In genomic region chr16:67482260-67482924, GRCh38 we compare ENCODE assay signal across 9 cellular contexts. TPM values are rescaled to one million over a fixed set of nuclear protein-coding genes. Genes with fewer than 3 reads are reported as not detected.
DNase-seq lines count a peak whose midpoint lies in the region; ATAC-seq and TF ChIP-seq lines count a peak whose summit lies in the region.
"Had no signal": no experiment of that assay in that cellular context is flagged by ENCODE, and none has a peak within 500 bp of the region (broad histone marks: within the 10 kb centered on the region; RNA-seq: fewer than 3 reads in every experiment).

No MANE protein-coding gene starts in this region.

- RAD21 ChIA-PET in HCT116 (lab: Charles Lee; ENCODE audit: low non-redundant PET in 1 of 2, low total read pairs in 2 of 2, uncharacterized antibody in 2 of 2, unreplicated experiment in 2 of 2), result no interaction called here

- intact Hi-C loops in HCT116 (cut with micrococcal nuclease), result no loop called here

- TF ChIP-seq CTCF in HCT116 (IDR thresholded peaks at IDR 0.05 in 2 of 3, conservative IDR thresholded peaks at IDR 0.05 in 1 of 3; ENCODE audit: borderline replicate concordance in 1 of 3, insufficient read depth in 1 of 3, low read depth in 2 of 3, low read length in 2 of 3) (no peak), right atrium auricular region (IDR thresholded peaks at IDR 0.05) (no peak)

- POLR2A ChIA-PET in HCT116 (lab: Charles Lee), result no interaction called here

- no peak overlapping the region for H2AFZ ChIP-seq in HCT116 (ENCODE audit: low read depth, low read length, poor library complexity, severe bottlenecking)

- BruUV-seq in HCT116 (replicated peaks; lab: Mats Ljungman, UMichigan), result no TSS peak

- H3K4me3 Mint-ChIP-seq in activated CD8-positive, alpha-beta memory T cell treated with anti-CD3 and anti-CD28 coated beads, Interleukin-2, amount 10 ng/mL, durations not matched to agents 7 days and 5 days, result peak overlapping the region; percentile 99

- peak overlapping the region; percentile 99 for H3K27ac Mint-ChIP-seq in activated CD8-positive, alpha-beta memory T cell treated with anti-CD3 and anti-CD28 coated beads, Interleukin-2, amount 10 ng/mL, durations not matched to agents 7 days and 5 days

- H3K4me1 ChIP-seq in HCT116 (ENCODE audit: control insufficient read depth in 1 of 2, insufficient read depth in 2 of 2, low read length in 2 of 2), result peaks cover 12 to 20% of the 10 kb centered on the region in 2 experiments
- H3K4me1 ChIP-seq in right atrium auricular region, result peaks cover 0 to 40% of the 10 kb centered on the region in 2 donors

- TF ChIP-seq RAD21 in HCT116 (IDR thresholded peaks at IDR 0.05; ENCODE audit: low read depth), result no peak

- H3K79me2 ChIP-seq in HCT116 (ENCODE audit: insufficient read depth, low read length), result peaks cover 27% of the 10 kb centered on the region

- H3K4me2 ChIP-seq in HCT116 (ENCODE audit: low read length), result peak overlapping the region; percentile 98

- no peaks in the 10 kb centered on the region for H3K27me3 ChIP-seq in HCT116 (ENCODE audit: insufficient read depth, low read length)
- no peaks in the 10 kb centered on the region for H3K27me3 ChIP-seq in right atrium auricular region
- H3K27me3 ChIP-seq: ovary had no signal

- no peak overlapping the region for H3K9ac ChIP-seq in HCT116 (ENCODE audit: low read length)

- no peaks in the 10 kb centered on the region for H3K9me3 Mint-ChIP-seq in activated CD8-positive, alpha-beta memory T cell treated with anti-CD3 and anti-CD28 coated beads, Interleukin-2, amount 10 ng/mL, durations not matched to agents 7 days and 5 days (ENCODE audit: low read depth)

- ATAC-seq in HCT116 (no peak), HG03342 (IDR thresholded peaks at IDR 0.05; ENCODE audit: unreplicated experiment) (no peak), GM18867 (IDR thresholded peaks at IDR 0.05; ENCODE audit: unreplicated experiment) (no peak), GM18511 (IDR thresholded peaks at IDR 0.05; ENCODE audit: unreplicated experiment) (no peak)
- no peak for ATAC-seq in activated CD8-positive, alpha-beta memory T cell treated with anti-CD3 and anti-CD28 coated beads, Interleukin-2, amount 10 ng/mL, durations not matched to agents 7 days and 5 days

- H3K4me3 ChIP-seq in HCT116 (replicated peaks in 1 of 2; ENCODE audit: low read depth in 1 of 2, low read length in 2 of 2), result peak overlapping the region; percentile 72 to 93; a peak in 3 of 4 replicates
- peak overlapping the region; percentile 74 to 95 for H3K4me3 ChIP-seq in right atrium auricular region

- peaks cover 14% of the 10 kb centered on the region for H3K36me3 Mint-ChIP-seq in activated CD8-positive, alpha-beta memory T cell treated with anti-CD3 and anti-CD28 coated beads, Interleukin-2, amount 10 ng/mL, durations not matched to agents 7 days and 5 days

- H4K20me1 ChIP-seq in HCT116 (ENCODE audit: insufficient read depth), result no peaks in the 10 kb centered on the region

- H3K36me3 ChIP-seq in HCT116 (ENCODE audit: control insufficient read depth in 1 of 2, insufficient read depth in 2 of 2, low read length in 2 of 2) (no peaks in the 10 kb centered on the region), right atrium auricular region (no peaks in the 10 kb centered on the region)
- H3K36me3 ChIP-seq: ovary had no signal

- H3K27ac ChIP-seq in HCT116 (ENCODE audit: low read depth, low read length), result no peak overlapping the region; the same call in 1 of the 2 replicates
- peak overlapping the region; percentile 89 to 96 for H3K27ac ChIP-seq in right atrium auricular region

- H3K27me3 Mint-ChIP-seq in activated CD8-positive, alpha-beta memory T cell treated with anti-CD3 and anti-CD28 coated beads, Interleukin-2, amount 10 ng/mL, durations not matched to agents 7 days and 5 days, result no peaks in the 10 kb centered on the region

- H3K4me1 Mint-ChIP-seq in activated CD8-positive, alpha-beta memory T cell treated with anti-CD3 and anti-CD28 coated beads, Interleukin-2, amount 10 ng/mL, durations not matched to agents 7 days and 5 days, result peaks cover 27% of the 10 kb centered on the region

- CTCF ChIA-PET in HCT116 (lab: Charles Lee), result no interaction called here
- CTCF ChIA-PET in activated CD8-positive, alpha-beta memory T cell treated with anti-CD3 and anti-CD28 coated beads, Interleukin-2, amount 10 ng/mL, durations not matched to agents 7 days and 5 days (lab: Charles Lee), result interaction anchor here (0.9 to 30.1 kb wide), 14 partner anchors 9 to 334 kb away, joined by 3 to 732 read pairs (median 9); partner anchors contain the start of genes ACD, CARMIL2, PARD6A and RIPOR1

- no peaks in the 10 kb centered on the region for H3K9me2 ChIP-seq in HCT116 (ENCODE audit: insufficient read depth)

- TF ChIP-seq POLR2A in HCT116 (IDR thresholded peaks at IDR 0.05; ENCODE audit: borderline replicate concordance, extremely low read depth, insufficient read depth, insufficient read length), result no peak

- no peak for DNase-seq in HCT116 (ENCODE audit: low read depth, low spot score)
- DNase-seq in activated CD8-positive, alpha-beta memory T cell treated with anti-CD3 and anti-CD28 coated beads, Interleukin-2, amount 10 ng/mL, durations not matched to agents 7 days and 5 days, result no peak
- no peak for DNase-seq in right atrium auricular region (ENCODE audit: low spot score)
- DNase-seq in stimulated activated CD8-positive, alpha-beta memory T cell treated with anti-CD3 and anti-CD28 coated beads, Interleukin-4, amount 100 ng/mL, for 48 hours, result peak; percentile 32
- DNase-seq in NCI-H146 treated with DMSO at 0.1 percent for 48 hours (lab: John Stamatoyannopoulos, UW; ENCODE audit: unreplicated experiment), result no peak

- H3K9me3 ChIP-seq in HCT116 (ENCODE audit: control insufficient read depth in 1 of 2, insufficient read depth in 1 of 2, low read depth in 1 of 2, low read length in 2 of 2) (no peaks in the 10 kb centered on the region), right atrium auricular region (no peaks in the 10 kb centered on the region)
- H3K9me3 ChIP-seq: ovary had no signal

TF ChIP-seq in HCT116, 20 proteins besides CTCF, POLR2A, EP300 and RAD21 (continues in another document):
- TF ChIP-seq ATF3 (IDR thresholded peaks at IDR 0.05) (no peak), ELF1 (IDR thresholded peaks at IDR 0.05; ENCODE audit: borderline replicate concordance, low read depth) (no peak), TCF7L2 (IDR thresholded peaks at IDR 0.05; ENCODE audit: borderline replicate concordance, extremely low read depth, insufficient read depth, insufficient read length) (no peak), CBX3 (IDR thresholded peaks at IDR 0.05; ENCODE audit: low read depth) (no peak), ZBTB33 (IDR thresholded peaks at IDR 0.05; ENCODE audit: extremely low read depth, insufficient replicate concordance, low read length) (no peak), MAX (IDR thresholded peaks at IDR 0.05) (no peak), SIN3A (IDR thresholded peaks at IDR 0.05; ENCODE audit: low read depth) (no peak), EZH2phosphoT487 (IDR thresholded peaks at IDR 0.05; ENCODE audit: borderline replicate concordance) (no peak)

RNA-seq across cellular contexts. Expression of gene AGRP, which starts 1.0 kb away (rescaled TPM):
- total RNA-seq in HCT116 (2021; ENCODE audit: unreplicated experiment) (not detected), right atrium auricular region (not detected)
- polyA plus RNA-seq in HCT116 (2012), result not detected in 2 replicates
- not detected for total RNA-seq in activated CD8-positive, alpha-beta memory T cell treated with anti-CD3 and anti-CD28 coated beads, Interleukin-2, amount 10 ng/mL, durations not matched to agents 7 days and 5 days

RNA-seq across cellular contexts. Expression of gene ATP6V0D1, which starts 1.4 kb away (rescaled TPM):
- total RNA-seq in HCT116 (2021; ENCODE audit: unreplicated experiment) (36.6 TPM), right atrium auricular region (10 to 100 TPM; 79.7 to 95.7 TPM)
- polyA plus RNA-seq in HCT116 (2012), result 35.1 and 36.8 TPM in 2 replicates
- 10 to 100 TPM; 42.1 to 58.3 TPM for total RNA-seq in activated CD8-positive, alpha-beta memory T cell treated with anti-CD3 and anti-CD28 coated beads, Interleukin-2, amount 10 ng/mL, durations not matched to agents 7 days and 5 days

RNA-seq across cellular contexts. Expression of gene RIPOR1, which starts 46.2 kb away (rescaled TPM):
- total RNA-seq in HCT116 (2021; ENCODE audit: unreplicated experiment) (60.0 TPM), right atrium auricular region (10 to 100 TPM; 43.9 to 66.9 TPM)
- 34.2 and 34.4 TPM in 2 replicates for polyA plus RNA-seq in HCT116 (2012)
- total RNA-seq in activated CD8-positive, alpha-beta memory T cell treated with anti-CD3 and anti-CD28 coated beads, Interleukin-2, amount 10 ng/mL, durations not matched to agents 7 days and 5 days, result 10 to 100 TPM; 14.3 to 17.8 TPM

RNA-seq across cellular contexts. Expression of gene HSD11B2, which starts 51.5 kb away (rescaled TPM):
- total RNA-seq in HCT116 (2021; ENCODE audit: unreplicated experiment) (9.7 TPM), right atrium auricular region (not detected)
- 11.2 and 11.9 TPM in 2 replicates for polyA plus RNA-seq in HCT116 (2012)
- total RNA-seq in activated CD8-positive, alpha-beta memory T cell treated with anti-CD3 and anti-CD28 coated beads, Interleukin-2, amount 10 ng/mL, durations not matched to agents 7 days and 5 days, result under 1 TPM in 1 of 2 experiments, not detected in 1; 0.14 TPM
